Comparison of ENCODE assay signal across 8 cellular contexts in genomic region chr15:59543721-59544547, GRCh38.
DNase-seq lines count a peak whose midpoint lies in the region; ATAC-seq and TF ChIP-seq lines count a peak whose summit lies in the region.
"Had no signal": no experiment of that assay in that cellular context is flagged by ENCODE, and none has a peak within 500 bp of the region (broad histone marks: within the 10 kb centered on the region; RNA-seq: fewer than 3 reads in every experiment).

No MANE protein-coding gene starts in this region.

- DNase-seq in NOMO-1 treated with DMSO at 0.1 percent for 48 hours (lab: John Stamatoyannopoulos, UW; ENCODE audit: unreplicated experiment) (peak; percentile 73), mucosa of descending colon (peak in 1 of 3 donors; percentile 41), kidney tubule cell (ENCODE audit: low spot score) (no peak), NCI-H2029 (lab: John Stamatoyannopoulos, UW) (no peak)

- intact Hi-C loops in mucosa of descending colon (cut with DNase I, micrococcal nuclease) = no loop called here

- peaks cover 2% of the 10 kb centered on the region for H3K4me1 ChIP-seq in mucosa of descending colon (ENCODE audit: low read depth)
- H3K4me1 ChIP-seq: adrenal gland had no signal

- H3K36me3 ChIP-seq in mucosa of descending colon (ENCODE audit: low read depth) = no peaks in the 10 kb centered on the region
- H3K36me3 ChIP-seq: adrenal gland had no signal

- H3K9me3 ChIP-seq in mucosa of descending colon = no peaks in the 10 kb centered on the region
- H3K9me3 ChIP-seq: adrenal gland had no signal

- TF ChIP-seq CTCF in mucosa of descending colon (IDR thresholded peaks at IDR 0.05) = no peak

- no peak overlapping the region for H3K4me3 ChIP-seq in mucosa of descending colon
- H3K4me3 ChIP-seq: adrenal gland had no signal

- ATAC-seq in GM19025 (IDR thresholded peaks at IDR 0.05; ENCODE audit: low read depth, unreplicated experiment) = peak; percentile 62
- peak; percentile 81 for ATAC-seq in HG02642 (IDR thresholded peaks at IDR 0.05; ENCODE audit: poor library complexity, unreplicated experiment)
- ATAC-seq in mucosa of descending colon = peak; percentile 74
- ATAC-seq in GM19035 (IDR thresholded peaks at IDR 0.05; ENCODE audit: unreplicated experiment) = no peak
